In genomic region chr3:104947946-104948345, GRCh38 we compare ENCODE assay signal across 1 cellular context.
TF ChIP-seq lines count a peak whose summit lies in the region.

No MANE protein-coding gene starts in this region.

TF ChIP-seq in IMR-90, 13 proteins besides CTCF, POLR2A, EP300 and RAD21 (continued from another document):
- TF ChIP-seq, protein P1, sequence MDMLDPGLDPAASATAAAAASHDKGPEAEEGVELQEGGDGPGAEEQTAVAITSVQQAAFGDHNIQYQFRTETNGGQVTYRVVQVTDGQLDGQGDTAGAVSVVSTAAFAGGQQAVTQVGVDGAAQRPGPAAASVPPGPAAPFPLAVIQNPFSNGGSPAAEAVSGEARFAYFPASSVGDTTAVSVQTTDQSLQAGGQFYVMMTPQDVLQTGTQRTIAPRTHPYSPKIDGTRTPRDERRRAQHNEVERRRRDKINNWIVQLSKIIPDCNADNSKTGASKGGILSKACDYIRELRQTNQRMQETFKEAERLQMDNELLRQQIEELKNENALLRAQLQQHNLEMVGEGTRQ (IDR thresholded peaks at IDR 0.05; ENCODE audit: low read depth, low read length) = no peak
- no peak for TF ChIP-seq CHD1 (IDR thresholded peaks at IDR 0.05; ENCODE audit: low read depth, low read length)
